20 cellular contexts compared by ENCODE assay signal in the genomic region with DNA sequence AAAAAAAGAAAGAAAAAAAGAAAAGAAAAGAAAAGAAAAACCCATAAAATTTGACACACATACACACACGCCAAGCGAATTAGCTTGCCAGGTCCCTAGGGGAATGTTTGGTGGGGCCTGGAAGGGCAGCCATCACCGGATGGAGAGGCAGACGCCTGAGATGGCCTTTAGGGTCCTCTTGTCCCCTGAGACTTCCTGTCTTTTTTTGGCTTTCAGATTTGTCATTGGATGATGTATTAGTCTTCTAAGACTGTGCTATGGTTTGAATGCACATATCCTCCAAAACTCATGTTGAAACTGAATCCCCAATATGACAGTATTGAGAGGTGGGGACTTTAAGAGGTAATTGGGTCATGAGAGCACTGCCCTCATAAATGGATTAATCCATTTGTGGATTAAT.
DNase-seq lines count a peak whose midpoint lies in the region; ATAC-seq, FAIRE-seq and TF ChIP-seq lines count a peak whose summit lies in the region.
"Had no signal": no experiment of that assay in that cellular context is flagged by ENCODE, and none has a peak within 500 bp of the region (broad histone marks: within the 10 kb centered on the region; RNA-seq: fewer than 3 reads in every experiment).

No MANE protein-coding gene starts in this region.

- peak; percentile 65 for FAIRE-seq in GM19239 (lab: Jason Lieb, UNC)
- no peak for FAIRE-seq in small intestine (lab: Jason Lieb, UNC)

- no peak overlapping the region for H3K4me3 ChIP-seq in coronary artery
- no peak overlapping the region for H3K4me3 ChIP-seq in psoas muscle
- H3K4me3 ChIP-seq in small intestine (ENCODE audit: low read depth in 1 of 2, low read length in 2 of 2), result no peak overlapping the region
- H3K4me3 ChIP-seq: colonic mucosa, SJSA1, spleen had no signal

- DNase-seq in GM19239 (ENCODE audit: insufficient read length, low spot score), result no peak
- no peak for DNase-seq in coronary artery (ENCODE audit: low spot score)
- no peak for DNase-seq in psoas muscle
- no peak for DNase-seq in NK-92 (lab: John Stamatoyannopoulos, UW; ENCODE audit: unreplicated experiment)
- DNase-seq in small intestine, result no peak
- DNase-seq in NCI-H446 treated with DMSO at 0.1 percent for 48 hours (lab: John Stamatoyannopoulos, UW), result no peak
- no peak for DNase-seq in SW480 (ENCODE audit: low spot score)
- DNase-seq: activated CD4-positive, alpha-beta T cell treated with anti-CD3 and anti-CD28 coated beads, Interleukin-2, amount 50 U/mL, for 1 hour; activated T-cell treated with anti-CD3 and anti-CD28 coated beads, Interleukin-2, amount 50 U/mL, for 72 hours; amygdala; colonic mucosa; head of caudate nucleus; islet precursor cell; Karpas-422; NCI-H146; NCI-H446; spleen; substantia nigra had no signal

- ATAC-seq in psoas muscle, result no peak

- H3K4me1 ChIP-seq in psoas muscle, result peaks cover 67% of the 10 kb centered on the region
- H3K4me1 ChIP-seq in small intestine (ENCODE audit: control insufficient read depth in 2 of 2, insufficient read depth in 1 of 2, low read depth in 1 of 2, low read length in 1 of 2), result peaks cover 0 to 6% of the 10 kb centered on the region in 2 donors

- H3K27me3 ChIP-seq in psoas muscle (ENCODE audit: insufficient read depth in 3 of 3, low read length in 2 of 3) (no peaks in the 10 kb centered on the region), small intestine (ENCODE audit: control insufficient read depth in 2 of 2, insufficient read depth in 2 of 2, low read length in 2 of 2) (no peaks in the 10 kb centered on the region)
- H3K27me3 ChIP-seq: colonic mucosa, SJSA1, spleen had no signal

- TF ChIP-seq CTCF in C4-2B (conservative IDR thresholded peaks at IDR 0.05) (no peak), coronary artery (IDR thresholded peaks at IDR 0.05) (no peak), psoas muscle (IDR thresholded peaks at IDR 0.05) (no peak)

- peak overlapping the region; percentile 91; the same call in 1 of the 2 replicates for H3K27ac ChIP-seq in C4-2B
- peak overlapping the region; percentile 75 to 90 for H3K27ac ChIP-seq in coronary artery
- peak overlapping the region; percentile 82 for H3K27ac ChIP-seq in psoas muscle
- no peak overlapping the region for H3K27ac ChIP-seq in small intestine (ENCODE audit: low read depth in 1 of 2, low read length in 1 of 2)
- H3K27ac ChIP-seq: SJSA1 had no signal

- WGBS in psoas muscle, 3 donors, result 58 to 72% (median 60%) methylated on average over 4 of the region's 4 CpGs
- WGBS in small intestine, 3 donors, result 83 to 99% (median 93%) methylated on average over 4 of the region's 4 CpGs

- H3K9me3 ChIP-seq in psoas muscle (no peaks in the 10 kb centered on the region), small intestine (ENCODE audit: control insufficient read depth, low read depth) (no peaks in the 10 kb centered on the region)
- H3K9me3 ChIP-seq: colonic mucosa, SJSA1 had no signal

- H3K36me3 ChIP-seq in psoas muscle (ENCODE audit: insufficient read depth in 1 of 2, low read depth in 1 of 2) (no peaks in the 10 kb centered on the region), small intestine (ENCODE audit: control insufficient read depth in 2 of 2, insufficient read depth in 2 of 2, low read length in 2 of 2) (no peaks in the 10 kb centered on the region)
- H3K36me3 ChIP-seq: colonic mucosa, SJSA1, spleen had no signal

- intact Hi-C loops in psoas muscle (cut with DNase I), result loop anchor here (5.0 kb wide), 2 partner anchors 40 to 190 kb away; no protein-coding TSS in a partner anchor

Comparison
In these comparisons a context has a peak if more than half of its experiments do, and no peak if none do; other contexts are left out.
1. H3K27ac ChIP-seq: peak in C4-2B (single experiment), coronary artery (2 of 2) and psoas muscle (single experiment); none in small intestine (0 of 2).